In genomic region chr1:55622071-55622470, GRCh38 we compare ENCODE assay signal across 26 cellular contexts.
"Had no signal": no experiment of that assay in that cellular context is flagged by ENCODE, and none has a peak within 500 bp of the region (broad histone marks: within the 10 kb centered on the region; RNA-seq: fewer than 3 reads in every experiment).

No MANE protein-coding gene starts in this region.

- ATAC-seq: activated CD4-positive, alpha-beta T cell treated with anti-CD3 and anti-CD28 coated beads for 36 hours; activated CD8-positive, alpha-beta memory T cell treated with anti-CD3 and anti-CD28 coated beads, Interleukin-2, amount 10 ng/mL, durations not matched to agents 7 days and 5 days; activated CD8-positive, alpha-beta T cell treated with anti-CD3 and anti-CD28 coated beads, Interleukin-2, amount 10 ng/mL, durations not matched to agents 7 days and 5 days; activated T-cell treated with anti-CD3 and anti-CD28 coated beads, Interleukin-2, amount 50 U/mL, for 72 hours; gastroesophageal sphincter; heart right ventricle had no signal

- H3K36me3 ChIP-seq: brain microvascular endothelial cell, esophagus squamous epithelium, gastroesophageal sphincter, heart right ventricle had no signal

- H3K27ac ChIP-seq: brain microvascular endothelial cell, coronary artery, dorsolateral prefrontal cortex, esophagus squamous epithelium had no signal

- DNase-seq: activated CD4-positive, alpha-beta memory T cell treated with anti-CD3 and anti-CD28 coated beads for 36 hours; activated CD4-positive, alpha-beta T cell treated with anti-CD3 and anti-CD28 coated beads for 36 hours; activated CD4-positive, alpha-beta T cell treated with anti-CD3 and anti-CD28 coated beads, Interleukin-2, amount 10 ng/mL, durations not matched to agents 24 days and 14 days; activated CD4-positive, CD25-positive, alpha-beta regulatory T cell; activated CD4-positive, CD25-positive, alpha-beta regulatory T cell treated with anti-CD3 and anti-CD28 coated beads, Interleukin-2, amount 50 U/mL, for 72 hours; activated CD8-positive, alpha-beta memory T cell treated with anti-CD3 and anti-CD28 coated beads, Interleukin-2, amount 10 ng/mL, durations not matched to agents 7 days and 5 days; activated CD8-positive, alpha-beta memory T cell treated with anti-CD3 and anti-CD28 coated beads, Interleukin-2, amount 50 U/mL, for 48 hours; activated CD8-positive, alpha-beta T cell treated with anti-CD3 and anti-CD28 coated beads, Interleukin-2, amount 10 ng/mL, durations not matched to agents 7 days and 5 days; activated gamma-delta T cell; activated naive CD4-positive, alpha-beta T cell; activated naive CD4-positive, alpha-beta T cell treated with anti-CD3 and anti-CD28 coated beads, Interleukin-2, amount 50 U/mL, for 16 hours; activated T-cell treated with anti-CD3 and anti-CD28 coated beads for 4 hours; activated T-cell treated with anti-CD3 and anti-CD28 coated beads, Interleukin-2, amount 50 U/mL, for 24 hours; activated T-cell treated with anti-CD3 and anti-CD28 coated beads, Interleukin-2, amount 50 U/mL, for 72 hours; amniotic stem cell; anterior cingulate cortex; brain microvascular endothelial cell; dorsolateral prefrontal cortex; effector memory CD4-positive, alpha-beta T cell; erythroblast; esophagus squamous epithelium; foreskin melanocyte; heart right ventricle; T-helper 2 cell had no signal

- H3K27me3 ChIP-seq: brain microvascular endothelial cell, esophagus squamous epithelium, gastroesophageal sphincter, heart right ventricle had no signal

- H3K4me1 ChIP-seq: esophagus squamous epithelium, gastroesophageal sphincter had no signal

- H3K4me3 ChIP-seq: coronary artery, dorsolateral prefrontal cortex, esophagus squamous epithelium, gastroesophageal sphincter, heart right ventricle had no signal
